In the genomic region with DNA sequence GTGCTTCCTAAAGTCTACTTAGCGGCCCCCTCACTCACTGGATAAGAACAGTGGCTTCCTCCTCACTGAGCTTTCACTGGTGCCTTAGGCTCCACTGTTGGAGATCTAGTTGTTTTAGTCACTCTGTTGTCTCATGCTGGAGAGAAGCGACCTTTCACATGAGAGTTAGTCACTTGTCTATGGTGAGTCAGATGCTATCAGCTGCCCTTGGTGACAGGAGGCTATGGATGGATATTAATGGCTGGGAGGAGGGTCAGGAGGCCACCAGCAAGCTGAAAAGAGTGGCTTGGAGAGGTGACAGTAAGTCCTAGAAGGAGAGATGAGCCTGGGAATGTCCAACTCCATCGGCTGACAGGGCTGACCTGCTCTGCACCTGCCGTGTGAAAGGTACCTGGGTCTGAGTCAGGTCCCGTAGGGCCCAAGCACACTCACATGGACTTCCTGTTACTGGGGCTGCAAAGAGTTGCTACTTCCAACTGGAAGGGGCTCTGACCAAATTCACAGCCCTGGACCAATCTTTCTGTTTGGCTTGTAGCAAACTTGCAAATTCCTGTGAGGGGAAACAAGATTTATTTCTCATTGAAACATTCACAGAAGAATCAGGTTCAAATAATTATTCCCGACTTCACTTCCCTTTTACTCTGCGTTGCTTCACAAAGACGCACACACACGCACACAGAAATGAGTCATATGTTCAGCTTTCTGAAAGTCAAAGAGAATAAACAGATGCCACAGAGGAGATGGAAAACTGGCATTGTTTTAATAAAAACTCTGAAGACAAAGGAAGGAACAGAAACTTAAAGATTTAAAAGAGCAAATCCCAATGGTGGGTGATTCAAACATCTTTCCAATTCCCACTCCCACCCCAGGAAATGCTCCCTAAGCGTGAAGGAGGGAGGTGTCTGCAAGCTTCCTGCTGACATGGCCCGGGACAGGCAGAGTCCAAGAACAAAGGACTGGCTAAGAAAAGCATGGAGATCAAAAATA, we compare ENCODE assay signal across 10 cellular contexts.
DNase-seq lines count a peak whose midpoint lies in the region; ATAC-seq and TF ChIP-seq lines count a peak whose summit lies in the region.
"Had no signal": no experiment of that assay in that cellular context is flagged by ENCODE, and none has a peak within 500 bp of the region (broad histone marks: within the 10 kb centered on the region; RNA-seq: fewer than 3 reads in every experiment).

No MANE protein-coding gene starts in this region.

- H3K4me3 ChIP-seq in RWPE2 (ENCODE audit: severe bottlenecking): no peak overlapping the region
- H3K4me3 ChIP-seq in fibroblast of the aortic adventitia (ENCODE audit: low read depth, low read length): no peak overlapping the region
- no peak overlapping the region for H3K4me3 ChIP-seq in skin epidermis

- TF ChIP-seq CTCF in RWPE2 (IDR thresholded peaks at IDR 0.05; ENCODE audit: poor library complexity, severe bottlenecking): no peak
- no peak for TF ChIP-seq CTCF in fibroblast of the aortic adventitia (IDR thresholded peaks at IDR 0.05; ENCODE audit: insufficient read depth, low read length)
- no peak for TF ChIP-seq CTCF in endothelial cell (IDR thresholded peaks at IDR 0.05; ENCODE audit: unreplicated experiment)

- no peak overlapping the region for H3K4me3 Mint-ChIP-seq in endothelial cell (ENCODE audit: unreplicated experiment)

- H3K4me1 ChIP-seq in RWPE2 (ENCODE audit: insufficient read depth, poor library complexity, severe bottlenecking): peaks cover 2% of the 10 kb centered on the region

- peaks cover 2% of the 10 kb centered on the region for H3K27me3 Mint-ChIP-seq in endothelial cell (ENCODE audit: unreplicated experiment)

- H3K27ac ChIP-seq in RWPE2 (ENCODE audit: poor library complexity, severe bottlenecking): peak overlapping the region; percentile 1
- peak overlapping the region in 18 of 21 experiments; percentile 24 to 90 (median 70) for H3K27ac ChIP-seq in skin epidermis

- no peak overlapping the region for H3K27ac Mint-ChIP-seq in endothelial cell (ENCODE audit: unreplicated experiment)

- H3K9me3 ChIP-seq in RWPE2 (ENCODE audit: severe bottlenecking): no peaks in the 10 kb centered on the region

- peaks cover 5% of the 10 kb centered on the region for H3K4me1 Mint-ChIP-seq in endothelial cell (ENCODE audit: unreplicated experiment)

- H3K27me3 ChIP-seq in RWPE2 (ENCODE audit: insufficient read depth, poor library complexity, severe bottlenecking): no peaks in the 10 kb centered on the region

- H3K9me3 Mint-ChIP-seq in endothelial cell (ENCODE audit: unreplicated experiment): no peaks in the 10 kb centered on the region

- peak; percentile 62 for ATAC-seq in RWPE2 (ENCODE audit: low read depth)
- ATAC-seq in HG02678 (IDR thresholded peaks at IDR 0.05; ENCODE audit: unreplicated experiment): no peak
- ATAC-seq in HG02938 (IDR thresholded peaks at IDR 0.05; ENCODE audit: unreplicated experiment): no peak

- DNase-seq in H4 (ENCODE audit: low spot score): peak; percentile 64
- DNase-seq in RWPE2 (ENCODE audit: low spot score): no peak
- peak; percentile 97 for DNase-seq in fibroblast of the aortic adventitia (ENCODE audit: low read depth)
- DNase-seq in endothelial cell (ENCODE audit: low spot score): no peak
- no peak for DNase-seq in activated CD4-positive, CD25-positive, alpha-beta regulatory T cell (lab: John Stamatoyannopoulos, UW)
- DNase-seq: amygdala; stimulated activated naive CD4-positive, alpha-beta T cell had no signal

- no peaks in the 10 kb centered on the region for H3K36me3 Mint-ChIP-seq in endothelial cell (ENCODE audit: low read depth, unreplicated experiment)

- no peaks in the 10 kb centered on the region for H3K36me3 ChIP-seq in RWPE2 (ENCODE audit: low read depth)

Comparison
In these comparisons a context has a peak if more than half of its experiments do, and no peak if none do; other contexts are left out.
1. DNase-seq: peak in H4 (single experiment) and fibroblast of the aortic adventitia (single experiment); none in RWPE2 (single experiment), endothelial cell (single experiment) and activated CD4-positive, CD25-positive, alpha-beta regulatory T cell (0 of 4).